ENCODE assay signal across 1 cellular context in genomic region chr7:4744391-4745264, GRCh38.
TF ChIP-seq lines count a peak whose summit lies in the region.

No MANE protein-coding gene starts in this region.

TF ChIP-seq in HEK293, 187 proteins besides CTCF, POLR2A, EP300 and RAD21 (continued from another document):
- TF ChIP-seq, protein P1, sequence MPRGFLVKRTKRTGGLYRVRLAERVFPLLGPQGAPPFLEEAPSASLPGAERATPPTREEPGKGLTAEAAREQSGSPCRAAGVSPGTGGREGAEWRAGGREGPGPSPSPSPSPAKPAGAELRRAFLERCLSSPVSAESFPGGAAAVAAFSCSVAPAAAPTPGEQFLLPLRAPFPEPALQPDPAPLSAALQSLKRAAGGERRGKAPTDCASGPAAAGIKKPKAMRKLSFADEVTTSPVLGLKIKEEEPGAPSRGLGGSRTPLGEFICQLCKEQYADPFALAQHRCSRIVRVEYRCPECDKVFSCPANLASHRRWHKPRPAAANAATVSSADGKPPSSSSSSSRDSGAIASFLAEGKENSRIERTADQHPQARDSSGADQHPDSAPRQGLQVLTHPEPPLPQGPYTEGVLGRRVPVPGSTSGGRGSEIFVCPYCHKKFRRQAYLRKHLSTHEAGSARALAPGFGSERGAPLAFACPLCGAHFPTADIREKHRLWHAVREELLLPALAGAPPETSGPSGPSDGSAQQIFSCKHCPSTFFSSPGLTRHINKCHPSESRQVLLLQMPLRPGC (tag by site-specific recombination; IDR thresholded peaks at IDR 0.05), result 0 out of 2 replicates have a peak, but pooled peaks have one; percentile 28
- peak; percentile 97 for TF ChIP-seq WT1 (tag by site-specific recombination; IDR thresholded peaks at IDR 0.05)
- TF ChIP-seq KLF1 (tag by site-specific recombination; IDR thresholded peaks at IDR 0.05), result peak; percentile 93
- TF ChIP-seq ZFP69B (tag by site-specific recombination; IDR thresholded peaks at IDR 0.05), result no peak
- TF ChIP-seq ZNF37A (tag by site-specific recombination; IDR thresholded peaks at IDR 0.05), result no peak
- peak; percentile 100 for TF ChIP-seq ZNF341 (tag by site-specific recombination; IDR thresholded peaks at IDR 0.05; ENCODE audit: low read depth)
- TF ChIP-seq ZBTB17 (tag by site-specific recombination; IDR thresholded peaks at IDR 0.05), result peak; percentile 74; the same call in 1 of the 2 replicates
- TF ChIP-seq OSR2 (tag by site-specific recombination; IDR thresholded peaks at IDR 0.05), result peak; percentile 34; the same call in 1 of the 2 replicates
- TF ChIP-seq ZNF174 (tag by site-specific recombination; IDR thresholded peaks at IDR 0.05), result no peak
- TF ChIP-seq ZNF398 (tag by site-specific recombination; IDR thresholded peaks at IDR 0.05), result peak; percentile 74
- TF ChIP-seq ZBTB48 (tag by site-specific recombination; IDR thresholded peaks at IDR 0.05), result peak; percentile 97
- peak; percentile 52 for TF ChIP-seq SP7 (tag by site-specific recombination; IDR thresholded peaks at IDR 0.05)
- 0 out of 2 replicates have a peak, but pooled peaks have one; percentile 38 for TF ChIP-seq TRIM28 (IDR thresholded peaks at IDR 0.05; ENCODE audit: borderline replicate concordance, low read length)
- TF ChIP-seq ZNF626 (tag by site-specific recombination; IDR thresholded peaks at IDR 0.05), result no peak
- peak; percentile 65 for TF ChIP-seq KLF9 (tag by site-specific recombination; IDR thresholded peaks at IDR 0.05; ENCODE audit: low read depth)
- TF ChIP-seq ZNF561 (tag by site-specific recombination; IDR thresholded peaks at IDR 0.05; ENCODE audit: borderline replicate concordance), result peak; percentile 62; the same call in 1 of the 2 replicates
- TF ChIP-seq SP3 (tag by site-specific recombination; IDR thresholded peaks at IDR 0.05), result peak; percentile 76
- TF ChIP-seq KLF17 (tag by site-specific recombination; IDR thresholded peaks at IDR 0.05), result peak; percentile 52; the same call in 1 of the 2 replicates
- no peak for TF ChIP-seq ZNF416 (tag by site-specific recombination; IDR thresholded peaks at IDR 0.05)
- TF ChIP-seq ZNF19 (tag by site-specific recombination; IDR thresholded peaks at IDR 0.05; ENCODE audit: low read depth), result no peak
- peak; percentile 71; the same call in 1 of the 2 replicates for TF ChIP-seq MYNN (tag by site-specific recombination; IDR thresholded peaks at IDR 0.05; ENCODE audit: borderline replicate concordance)
- TF ChIP-seq ZBTB20 (tag by site-specific recombination; IDR thresholded peaks at IDR 0.05), result peak; percentile 51
- TF ChIP-seq IKZF3 (tag by site-specific recombination; IDR thresholded peaks at IDR 0.05), result peak; percentile 95
- peak; percentile 55; the same call in 1 of the 2 replicates for TF ChIP-seq KLF10 (tag by site-specific recombination; IDR thresholded peaks at IDR 0.05)
- peak; percentile 46; the same call in 1 of the 2 replicates for TF ChIP-seq ZNF335 (tag by site-specific recombination; conservative IDR thresholded peaks at IDR 0.05)
- peak; percentile 89 for TF ChIP-seq ZSCAN16 (tag by site-specific recombination; IDR thresholded peaks at IDR 0.05)
